In the genomic region with DNA sequence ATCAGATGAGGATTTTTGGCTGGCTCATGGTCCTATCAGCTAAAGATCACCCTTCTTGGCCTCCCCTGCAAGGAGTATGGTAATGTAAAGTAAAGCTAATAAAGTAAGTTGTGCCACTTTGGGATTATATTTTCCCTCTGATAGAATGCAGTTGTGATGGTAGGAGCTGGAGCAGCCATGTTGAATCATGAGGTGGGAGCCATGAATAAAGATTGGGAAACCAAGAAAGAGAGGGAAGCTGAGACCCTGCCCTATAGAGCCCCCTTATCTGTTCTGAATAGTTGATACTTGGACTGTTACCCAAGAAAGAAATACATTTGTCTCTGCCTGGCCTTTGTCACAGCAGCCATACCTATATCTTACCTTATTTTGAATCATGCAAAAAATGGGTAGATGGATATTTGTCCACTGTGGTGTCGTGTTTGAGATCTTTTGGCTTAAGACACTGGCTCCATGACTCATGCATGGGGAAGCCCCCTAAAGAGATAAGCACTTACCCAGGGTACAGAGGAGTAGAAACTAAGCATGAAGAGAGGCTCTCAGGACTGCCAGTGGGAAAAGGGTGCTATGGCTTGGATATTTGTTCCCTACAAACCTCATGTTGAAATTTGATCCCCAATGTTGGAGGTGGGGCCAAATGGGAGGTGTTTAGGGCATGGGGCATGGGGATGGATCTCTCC, we compare ENCODE assay signal across 3 cellular contexts.
TF ChIP-seq lines count a peak whose summit lies in the region.

No MANE protein-coding gene starts in this region.

TF ChIP-seq in HepG2, 621 proteins besides CTCF, POLR2A, EP300 and RAD21:
- TF ChIP-seq MATR3 (CRISPR knock-in tag; IDR thresholded peaks at IDR 0.05) (no peak), ZNF207 (IDR thresholded peaks at IDR 0.05; ENCODE audit: borderline replicate concordance) (no peak)
- TF ChIP-seq, protein P1, sequence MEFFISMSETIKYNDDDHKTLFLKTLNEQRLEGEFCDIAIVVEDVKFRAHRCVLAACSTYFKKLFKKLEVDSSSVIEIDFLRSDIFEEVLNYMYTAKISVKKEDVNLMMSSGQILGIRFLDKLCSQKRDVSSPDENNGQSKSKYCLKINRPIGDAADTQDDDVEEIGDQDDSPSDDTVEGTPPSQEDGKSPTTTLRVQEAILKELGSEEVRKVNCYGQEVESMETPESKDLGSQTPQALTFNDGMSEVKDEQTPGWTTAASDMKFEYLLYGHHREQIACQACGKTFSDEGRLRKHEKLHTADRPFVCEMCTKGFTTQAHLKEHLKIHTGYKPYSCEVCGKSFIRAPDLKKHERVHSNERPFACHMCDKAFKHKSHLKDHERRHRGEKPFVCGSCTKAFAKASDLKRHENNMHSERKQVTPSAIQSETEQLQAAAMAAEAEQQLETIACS (CRISPR knock-in tag; IDR thresholded peaks at IDR 0.05) = 0 out of 2 replicates have a peak, but pooled peaks have one; percentile 2
TF ChIP-seq in HepG2: peak in this region for 1.

TF ChIP-seq in WTC11, 78 proteins besides CTCF, POLR2A, EP300 and RAD21:
- TF ChIP-seq GTF2I (CRISPR knock-in tag; conservative IDR thresholded peaks at IDR 0.05) = peak; percentile 64; the same call in 1 of the 2 replicates
- no peak for TF ChIP-seq FOXP1 (CRISPR knock-in tag; IDR thresholded peaks at IDR 0.05; ENCODE audit: borderline replicate concordance)

TF ChIP-seq in K562, 482 proteins besides CTCF, POLR2A, EP300 and RAD21:
- TF ChIP-seq MTA2 (IDR thresholded peaks at IDR 0.05; ENCODE audit: low read depth) (no peak), MEIS2 (IDR thresholded peaks at IDR 0.05; ENCODE audit: partially characterized antibody) (no peak), RBM25 (IDR thresholded peaks at IDR 0.05; ENCODE audit: low read depth, low read length, severe bottlenecking) (peak; percentile 73)
TF ChIP-seq in K562: peak in this region for 1.
